Comparison of ENCODE assay signal across 26 cellular contexts in genomic region chr2:10935366-10935918, GRCh38. TPM values are rescaled to one million over a fixed set of nuclear protein-coding genes. Genes with fewer than 3 reads are reported as not detected.
DNase-seq lines count a peak whose midpoint lies in the region; ATAC-seq, FAIRE-seq and TF ChIP-seq lines count a peak whose summit lies in the region.
"Had no signal": no experiment of that assay in that cellular context is flagged by ENCODE, and none has a peak within 500 bp of the region (broad histone marks: within the 10 kb centered on the region; RNA-seq: fewer than 3 reads in every experiment).

No MANE protein-coding gene starts in this region.

- intact Hi-C loops in pancreas (cut with DNase I), result no loop called here

- peaks cover 4% of the 10 kb centered on the region; the same call in 1 of the 2 replicates for H3K36me3 ChIP-seq in ACC112 (ENCODE audit: insufficient read depth, low read length)
- no peaks in the 10 kb centered on the region for H3K36me3 ChIP-seq in HUES48 (ENCODE audit: control insufficient read depth, insufficient read depth, low read length)
- H3K36me3 ChIP-seq in pancreas, result no peaks in the 10 kb centered on the region
- H3K36me3 ChIP-seq: left ventricle myocardium inferior, Peyer's patch, transverse colon had no signal

- H3K27me3 ChIP-seq in ACC112 (ENCODE audit: insufficient read depth, low read length) (no peaks in the 10 kb centered on the region), HUES48 (ENCODE audit: control insufficient read depth, insufficient read depth, low read length) (no peaks in the 10 kb centered on the region), pancreas (no peaks in the 10 kb centered on the region)
- H3K27me3 ChIP-seq: Peyer's patch, transverse colon had no signal

- no peaks in the 10 kb centered on the region for H3K79me2 ChIP-seq in ACC112 (ENCODE audit: control insufficient read depth, insufficient read depth, low read length, unreplicated experiment)

- H3K4me1 ChIP-seq in ACC112 (ENCODE audit: control insufficient read depth, insufficient read depth, low read length, unreplicated experiment) (peaks cover 48% of the 10 kb centered on the region), HUES48 (ENCODE audit: control insufficient read depth, insufficient read depth, low read length) (peaks cover 17% of the 10 kb centered on the region), pancreas (no peaks in the 10 kb centered on the region)
- H3K4me1 ChIP-seq: left ventricle myocardium inferior, Peyer's patch, transverse colon had no signal

- H3K36me3 Mint-ChIP-seq in chondrocyte (ENCODE audit: low read depth) (no peaks in the 10 kb centered on the region), nephron progenitor cell (ENCODE audit: low read depth) (no peaks in the 10 kb centered on the region)
- no peaks in the 10 kb centered on the region for H3K36me3 Mint-ChIP-seq in T-helper 2 cell treated with Interferon-gamma antibody and Interleukin-4, amounts not matched to agents 5 μg/mL and 100 μg/mL, for 36 hours (ENCODE audit: low read depth)

- peak overlapping the region; percentile 76 for H3K27ac ChIP-seq in ACC112 (ENCODE audit: low read depth, low read length)
- H3K27ac ChIP-seq in HUES48 (ENCODE audit: low read depth, low read length), result peak overlapping the region; percentile 78
- H3K27ac ChIP-seq in pancreas, result no peak overlapping the region
- H3K27ac ChIP-seq: left ventricle myocardium inferior, Peyer's patch, transverse colon had no signal

- H3K4me3 ChIP-seq in ACC112 (ENCODE audit: low read depth, low read length), result no peak overlapping the region
- no peak overlapping the region for H3K4me3 ChIP-seq in HUES48 (ENCODE audit: low read depth, low read length)
- no peak overlapping the region for H3K4me3 ChIP-seq in pancreas
- H3K4me3 ChIP-seq: left ventricle myocardium inferior, Peyer's patch, transverse colon had no signal

- H3K9ac ChIP-seq in HUES48 (ENCODE audit: low read depth, low read length), result no peak overlapping the region

- FAIRE-seq in pancreas (lab: Jason Lieb, UNC), result no peak
- FAIRE-seq: G401.6, islet of Langerhans had no signal

- ATAC-seq in pancreas, result no peak
- ATAC-seq: activated CD8-positive, alpha-beta memory T cell treated with anti-CD3 and anti-CD28 coated beads, Interleukin-2, amount 10 ng/mL, durations not matched to agents 7 days and 5 days had no signal

- no peak overlapping the region for H3K4me3 Mint-ChIP-seq in chondrocyte (ENCODE audit: unreplicated experiment)
- H3K4me3 Mint-ChIP-seq in nephron progenitor cell, result peak overlapping the region; percentile 73
- H3K4me3 Mint-ChIP-seq in T-helper 2 cell treated with Interferon-gamma antibody and Interleukin-4, amounts not matched to agents 5 μg/mL and 100 μg/mL, for 36 hours, result no peak overlapping the region
- H3K4me3 Mint-ChIP-seq: activated B cell treated with CpG ODN at 0.5 μM for 24 hours; activated CD8-positive, alpha-beta memory T cell treated with anti-CD3 and anti-CD28 coated beads, Interleukin-2, amount 10 ng/mL, durations not matched to agents 7 days and 5 days; activated T-cell treated with anti-CD3 and anti-CD28 coated beads, Interleukin-2, amount 50 U/mL, for 72 hours; endodermal cell had no signal

- H3K27ac Mint-ChIP-seq in chondrocyte (ENCODE audit: unreplicated experiment) (no peak overlapping the region), nephron progenitor cell (no peak overlapping the region)
- H3K27ac Mint-ChIP-seq in T-helper 2 cell treated with Interferon-gamma antibody and Interleukin-4, amounts not matched to agents 5 μg/mL and 100 μg/mL, for 36 hours, result no peak overlapping the region
- H3K27ac Mint-ChIP-seq: activated B cell treated with CpG ODN at 0.5 μM for 24 hours; activated CD8-positive, alpha-beta memory T cell treated with anti-CD3 and anti-CD28 coated beads, Interleukin-2, amount 10 ng/mL, durations not matched to agents 7 days and 5 days; activated T-cell treated with anti-CD3 and anti-CD28 coated beads, Interleukin-2, amount 50 U/mL, for 72 hours had no signal

- peaks cover 11% of the 10 kb centered on the region for H3K9me3 Mint-ChIP-seq in chondrocyte (ENCODE audit: low read depth)
- H3K9me3 Mint-ChIP-seq in nephron progenitor cell, result peaks cover 13% of the 10 kb centered on the region
- peaks cover 10% of the 10 kb centered on the region for H3K9me3 Mint-ChIP-seq in T-helper 2 cell treated with Interferon-gamma antibody and Interleukin-4, amounts not matched to agents 5 μg/mL and 100 μg/mL, for 36 hours

- peak; percentile 75 for DNase-seq in chondrocyte (ENCODE audit: low spot score)
- DNase-seq in nephron progenitor cell, result no peak
- no peak for DNase-seq in pancreas
- no peak for DNase-seq in NCI-H1694 (lab: John Stamatoyannopoulos, UW)
- DNase-seq in NOMO-1 (lab: John Stamatoyannopoulos, UW; ENCODE audit: unreplicated experiment in 2 of 2), result no peak
- no peak for DNase-seq in T-helper 2 cell treated with Interferon-gamma antibody and Interleukin-4, amounts not matched to agents 5 μg/mL and 100 μg/mL, for 36 hours (ENCODE audit: low spot score)
- DNase-seq: activated B cell treated with CpG ODN at 0.5 μM for 24 hours; activated CD8-positive, alpha-beta memory T cell treated with anti-CD3 and anti-CD28 coated beads, Interleukin-2, amount 10 ng/mL, durations not matched to agents 7 days and 5 days; activated naive CD4-positive, alpha-beta T cell treated with anti-CD3 and anti-CD28 coated beads, Interleukin-2, amount 50 U/mL, for 16 hours; left ventricle myocardium inferior; NCI-H1092; NCI-H2171; NCI-H524 treated with DMSO at 0.1 percent for 48 hours; NK-92 treated with Interleukin-12 subunit alpha and Interleukin-12 subunit beta, amount 100 ng/mL, for 24 hours; occipital lobe; Peyer's patch; stimulated activated CD4-positive, alpha-beta T cell treated with anti-CD3 and anti-CD28 coated beads, Interleukin-2, amount 100 ng/mL, for 48 hours; transverse colon had no signal

- peaks cover 13% of the 10 kb centered on the region for H3K4me1 Mint-ChIP-seq in chondrocyte (ENCODE audit: low read depth)
- H3K4me1 Mint-ChIP-seq in nephron progenitor cell, result peaks cover 60% of the 10 kb centered on the region
- H3K4me1 Mint-ChIP-seq in T-helper 2 cell treated with Interferon-gamma antibody and Interleukin-4, amounts not matched to agents 5 μg/mL and 100 μg/mL, for 36 hours (ENCODE audit: low read depth), result no peaks in the 10 kb centered on the region
- H3K4me1 Mint-ChIP-seq: activated B cell treated with CpG ODN at 0.5 μM for 24 hours; activated CD8-positive, alpha-beta memory T cell treated with anti-CD3 and anti-CD28 coated beads, Interleukin-2, amount 10 ng/mL, durations not matched to agents 7 days and 5 days had no signal

- no peak for TF ChIP-seq CTCF in chondrocyte (IDR thresholded peaks at IDR 0.05)
- no peak for TF ChIP-seq CTCF in nephron progenitor cell (IDR thresholded peaks at IDR 0.05)
- no peak for TF ChIP-seq CTCF in pancreas (IDR thresholded peaks at IDR 0.05)

- H3K9me3 ChIP-seq in HUES48 (ENCODE audit: control insufficient read depth, insufficient read depth, low read length), result peaks cover 9% of the 10 kb centered on the region
- H3K9me3 ChIP-seq in pancreas, result no peaks in the 10 kb centered on the region

- H3K27me3 Mint-ChIP-seq in chondrocyte (ENCODE audit: low read depth) (peaks cover 6% of the 10 kb centered on the region), nephron progenitor cell (ENCODE audit: low read depth, poor library complexity) (peaks cover 3% of the 10 kb centered on the region)
- no peaks in the 10 kb centered on the region for H3K27me3 Mint-ChIP-seq in T-helper 2 cell treated with Interferon-gamma antibody and Interleukin-4, amounts not matched to agents 5 μg/mL and 100 μg/mL, for 36 hours (ENCODE audit: low read depth)

- 85 to 88% methylated on average over 18 of the region's 18 CpGs for WGBS in pancreas, 2 donors

- H2AFZ ChIP-seq in ACC112 (ENCODE audit: low read length, unreplicated experiment), result no peak overlapping the region

RNA-seq across cellular contexts. Expression of gene KCNF1, which starts 23.7 kb away (rescaled TPM):
- total RNA-seq in chondrocyte (not detected in 3 replicates), pancreas (1 to 10 TPM in 1 of 6 donors, under 1 TPM in 5; 0.08 to 1.3 (median 0.33) TPM)
- 10 to 100 TPM in 1 of 2 donors, 1 to 10 TPM in 1; 4.2 to 15.8 TPM for polyA plus RNA-seq in pancreas
- total RNA-seq: activated B cell treated with CpG ODN at 0.5 μM for 24 hours; activated CD8-positive, alpha-beta memory T cell treated with anti-CD3 and anti-CD28 coated beads, Interleukin-2, amount 10 ng/mL, durations not matched to agents 7 days and 5 days; activated T-cell treated with anti-CD3 and anti-CD28 coated beads, Interleukin-2, amount 50 U/mL, for 72 hours; renal cortical epithelial cell had no signal
- polyA plus RNA-seq: BJ had no signal

Comparison
In these comparisons a context has a peak if more than half of its experiments do, and no peak if none do; other contexts are left out.
1. H3K27ac ChIP-seq: peak in ACC112 (single experiment) and HUES48 (single experiment); none in pancreas (0 of 4).